ENCODE assay signal across 8 cellular contexts in the genomic region with DNA sequence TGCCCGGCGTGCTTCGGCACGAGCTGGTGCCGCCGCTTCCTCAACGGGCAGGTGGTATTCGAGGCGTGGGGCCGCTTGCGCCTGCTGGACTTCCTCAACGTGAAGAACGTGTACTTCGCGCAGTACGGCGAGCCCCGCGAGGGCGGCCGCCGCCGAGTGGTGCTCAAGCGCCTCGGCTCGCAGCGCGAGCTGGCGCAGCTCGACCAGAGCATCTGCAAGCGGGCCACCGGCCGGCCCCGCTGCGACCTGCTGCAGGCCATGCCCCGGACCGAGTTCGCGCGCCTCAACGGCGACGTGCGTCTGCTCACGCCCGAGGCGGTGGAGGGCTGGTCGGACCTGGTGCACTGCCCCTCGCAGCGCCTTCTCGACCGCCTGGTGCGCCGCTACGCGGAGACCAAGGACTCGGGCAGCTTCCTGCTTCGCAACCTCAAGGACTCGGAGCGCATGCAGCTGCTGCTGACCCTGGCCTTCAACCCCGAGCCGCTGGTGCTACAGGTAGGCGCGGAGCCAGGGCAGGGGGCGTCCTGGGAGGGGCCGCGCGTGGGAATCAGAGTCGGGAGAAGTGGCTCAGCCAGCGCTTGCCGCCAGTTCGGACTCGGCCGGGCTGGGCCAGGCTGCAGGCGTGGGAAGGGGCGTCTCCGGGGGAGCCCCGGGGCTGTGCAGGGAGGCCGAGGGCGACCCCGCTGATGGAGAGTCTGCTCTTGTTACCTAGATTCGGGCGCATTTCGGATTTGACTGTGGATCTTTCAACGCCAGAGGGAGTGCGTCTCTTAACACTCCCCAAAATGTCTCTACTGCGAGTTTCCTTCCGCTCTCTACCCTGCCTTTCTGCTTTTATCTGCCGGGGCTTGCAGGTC. TPM values are rescaled to one million over a fixed set of nuclear protein-coding genes. Genes with fewer than 3 reads are reported as not detected.
DNase-seq lines count a peak whose midpoint lies in the region; ATAC-seq, FAIRE-seq and TF ChIP-seq lines count a peak whose summit lies in the region.

No MANE protein-coding gene starts in this region.

- H3K27ac ChIP-seq in keratinocyte (ENCODE audit: control insufficient read depth, insufficient read depth, low read length), result peak overlapping the region; percentile 88

- H3K9ac ChIP-seq in keratinocyte (ENCODE audit: control insufficient read depth, extremely low read depth, insufficient read depth, low read length), result peak overlapping the region; percentile 88

- H3K79me2 ChIP-seq in keratinocyte (ENCODE audit: control insufficient read depth, insufficient read depth, low read length), result peaks cover 50% of the 10 kb centered on the region

- no peaks in the 10 kb centered on the region for H3K9me1 ChIP-seq in keratinocyte (ENCODE audit: control insufficient read depth, extremely low read depth, insufficient read depth, low read length)

- ATAC-seq in GM18907 (IDR thresholded peaks at IDR 0.05; ENCODE audit: unreplicated experiment) (peak; percentile 41), HG03159 (IDR thresholded peaks at IDR 0.05; ENCODE audit: unreplicated experiment) (peak; percentile 37)
- peak; percentile 16 to 22 for ATAC-seq in activated CD4-positive, CD25-positive, alpha-beta regulatory T cell treated with anti-CD3 and anti-CD28 coated beads, Interleukin-2, amount 50 U/mL, for 24 hours

- H3K9me3 ChIP-seq in keratinocyte (ENCODE audit: control insufficient read depth, low read depth, low read length), result no peaks in the 10 kb centered on the region

- peak overlapping the region; percentile 96 for H3K4me2 ChIP-seq in keratinocyte (ENCODE audit: control insufficient read depth, extremely low read depth, insufficient read depth, low read depth, low read length)

- peaks cover 30% of the 10 kb centered on the region for H3K4me1 ChIP-seq in keratinocyte (ENCODE audit: control insufficient read depth, extremely low read depth, insufficient read depth, low read length)

- FAIRE-seq in keratinocyte (lab: Jason Lieb, UNC), result peak; percentile 48

- peak overlapping the region; percentile 100 for H2AFZ ChIP-seq in keratinocyte (ENCODE audit: control insufficient read depth, low read length)

- TF ChIP-seq CTCF in AG09319 (IDR thresholded peaks at IDR 0.05; ENCODE audit: low read depth, low read length) (peak; percentile 58), keratinocyte (optimal IDR thresholded peaks at IDR 0.05 in 1 of 3, IDR thresholded peaks at IDR 0.05 in 1 of 3, conservative IDR thresholded peaks at IDR 0.05 in 1 of 3; ENCODE audit: extremely low read depth in 1 of 3, insufficient read depth in 2 of 3, low read length in 3 of 3) (peak; percentile 48 to 70 (median 65))

- H3K27me3 ChIP-seq in keratinocyte (ENCODE audit: control insufficient read depth, extremely low read depth, insufficient read depth, low read length), result no peaks in the 10 kb centered on the region

- no peaks in the 10 kb centered on the region for H4K20me1 ChIP-seq in keratinocyte (ENCODE audit: control insufficient read depth, extremely low read depth, insufficient read depth, low read length)

- DNase-seq in AG09319 (ENCODE audit: extremely low read depth, low read depth), result no peak
- peak; percentile 78 for DNase-seq in NCI-H2227 (lab: John Stamatoyannopoulos, UW; ENCODE audit: unreplicated experiment)
- peak; percentile 7 to 66 for DNase-seq in cerebellar nuclear complex (lab: John Stamatoyannopoulos, UW)
- no peak for DNase-seq in keratinocyte (ENCODE audit: low read depth, low spot score)
- peak; percentile 38 to 52 (median 42) for DNase-seq in stimulated activated CD4-positive, alpha-beta T cell treated with anti-CD3 and anti-CD28 coated beads, Interleukin-12 subunit alpha, Interleukin-12 subunit beta, amount 100 ng/mL, for 48 hours (ENCODE audit: low read depth in 2 of 3, low spot score in 1 of 3)

- dilution Hi-C loops in keratinocyte (cut with MboI; ENCODE audit: extremely low pct_ligation_motif_present, low sequenced_read_pairs), result no loop called here

- H3K4me3 ChIP-seq in keratinocyte (ENCODE audit: control insufficient read depth in 2 of 3, extremely low read depth in 1 of 3, insufficient read depth in 2 of 3, low read depth in 1 of 3, low read length in 3 of 3), result peak overlapping the region; percentile 77 to 96 (median 94)

- H3K36me3 ChIP-seq in keratinocyte (ENCODE audit: control insufficient read depth in 2 of 2, extremely low read depth in 1 of 2, insufficient read depth in 2 of 2, low read length in 2 of 2), result no peaks in the 10 kb centered on the region

RNA-seq across cellular contexts. Expression of a gene that starts 1.1 kb away (rescaled TPM):
- polyA plus RNA-seq in keratinocyte, result 5.1 to 7.8 TPM (median 6.7 TPM) in 3 replicates
- polyA plus RNA-seq in keratinocyte (2011; ENCODE audit: low read depth), result 8.6 TPM
- polyA plus RNA-seq in keratinocyte (2011; cell fraction: cytosol; rRNA removed), result 2.7 and 3.7 TPM in 2 replicates
- polyA plus RNA-seq in keratinocyte (2011; cell fraction: nucleus; rRNA removed), result 6.4 and 8.7 TPM in 2 replicates
- polyA plus RNA-seq in keratinocyte (2012; ENCODE audit: low replicate concordance), result 6.1 and 6.4 TPM in 2 replicates
- 5.2 to 13.6 TPM (median 8.7 TPM) in 3 replicates for polyA minus RNA-seq in keratinocyte
- 20.0 TPM for polyA minus RNA-seq in keratinocyte (2011; cell fraction: cytosol; rRNA and poly(A)+ RNA removed)
- polyA minus RNA-seq in keratinocyte (2011; cell fraction: nucleus; rRNA and poly(A)+ RNA removed), result 24.2 and 31.3 TPM in 2 replicates

Comparison
In these comparisons a context has a peak if more than half of its experiments do, and no peak if none do; other contexts are left out.
1. DNase-seq: peak in NCI-H2227 (single experiment), cerebellar nuclear complex (2 of 2) and stimulated activated CD4-positive, alpha-beta T cell treated with anti-CD3 and anti-CD28 coated beads, Interleukin-12 subunit alpha, Interleukin-12 subunit beta, amount 100 ng/mL, for 48 hours (3 of 3); none in AG09319 (single experiment) and keratinocyte (single experiment).
2. Peak in every context shown above with its lines, with median percentiles within 50 percentile points of each other: ATAC-seq.